12 cellular contexts compared by ENCODE assay signal in the genomic region with DNA sequence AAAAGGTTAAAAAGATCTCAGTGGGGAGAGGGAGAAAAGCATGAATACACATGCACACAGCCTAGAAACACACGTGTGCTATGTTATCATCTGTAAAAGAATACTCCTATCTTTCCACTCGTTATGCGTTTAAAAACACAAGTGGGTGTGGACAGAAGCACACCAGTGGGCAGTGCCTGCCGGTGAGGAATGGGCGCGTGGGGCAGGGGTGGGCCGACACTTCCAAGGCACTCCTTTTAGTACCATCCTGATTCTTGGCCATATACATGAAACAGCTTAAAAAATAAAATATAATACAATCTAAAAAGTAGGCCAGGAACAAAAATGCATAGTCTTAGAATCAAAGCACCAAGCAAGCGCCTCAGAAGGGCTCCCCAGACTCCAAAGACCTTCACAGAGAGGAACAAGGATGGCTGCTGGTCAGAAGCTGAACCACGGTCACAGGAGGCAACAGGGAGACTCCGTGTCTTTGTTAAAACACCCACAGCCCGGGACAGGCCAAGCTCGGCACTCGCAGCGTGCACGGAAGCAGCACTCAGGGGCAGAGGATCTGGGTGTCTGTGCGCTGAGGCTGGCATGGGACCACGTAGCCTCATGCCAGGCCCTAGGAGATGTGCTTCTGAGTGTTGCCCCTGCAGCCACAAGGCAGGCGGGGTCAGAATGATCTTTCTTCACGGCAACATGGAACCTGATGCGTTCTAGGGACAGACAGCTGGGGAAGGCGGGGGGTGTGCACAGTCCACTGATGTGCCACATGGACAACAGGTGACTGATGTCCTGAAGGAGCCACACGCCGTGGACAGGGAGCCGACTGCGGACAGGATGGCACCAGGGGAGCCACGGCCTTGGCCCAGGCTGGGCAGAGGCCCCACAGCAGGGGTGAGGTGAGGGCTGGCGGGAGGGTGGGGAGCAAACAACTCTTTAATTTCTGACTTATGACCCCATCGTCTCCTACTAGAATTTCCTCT. TPM values are rescaled to one million over a fixed set of nuclear protein-coding genes. Genes with fewer than 3 reads are reported as not detected.
A peak's percentile ranks its signal among the peaks of the same experiment; 100 is the strongest.
DNase-seq lines count a peak whose midpoint lies in the region; ATAC-seq and TF ChIP-seq lines count a peak whose summit lies in the region.
"Had no signal": no experiment of that assay in that cellular context is flagged by ENCODE, and none has a peak within 500 bp of the region (broad histone marks: within the 10 kb centered on the region; RNA-seq: fewer than 3 reads in every experiment).

No MANE protein-coding gene starts in this region.

- no peaks in the 10 kb centered on the region for H3K9me3 ChIP-seq in spleen
- no peaks in the 10 kb centered on the region for H3K9me3 ChIP-seq in CD4-positive, alpha-beta T cell (ENCODE audit: control insufficient read depth, low read length)
- H3K9me3 ChIP-seq: Caco-2 had no signal

- peak overlapping the region; percentile 21 for H3K27ac Mint-ChIP-seq in stimulated activated naive CD8-positive, alpha-beta T cell treated with anti-CD3 and anti-CD28 coated beads, Interleukin-15, Interleukin-2, amounts not matched to agents 100 ng/mL and 50 ng/mL, for 24 hours
- no peak overlapping the region for H3K27ac Mint-ChIP-seq in stimulated activated naive CD8-positive, alpha-beta T cell treated with anti-CD3 and anti-CD28 coated beads, Interleukin-15, amount 100 ng/mL, for 72 hours
- no peak overlapping the region for H3K27ac Mint-ChIP-seq in endothelial cell (ENCODE audit: unreplicated experiment)
- H3K27ac Mint-ChIP-seq in CD4-positive, alpha-beta T cell = no peak overlapping the region
- H3K27ac Mint-ChIP-seq: B cell; CD4-positive, CD25-positive, alpha-beta regulatory T cell; H9 had no signal

- ATAC-seq in stimulated activated naive CD8-positive, alpha-beta T cell treated with anti-CD3 and anti-CD28 coated beads, Interleukin-15, amount 100 ng/mL, for 72 hours = no peak
- no peak for ATAC-seq in CD4-positive, alpha-beta T cell (ENCODE audit: poor library complexity)

- no peak overlapping the region for H3K27ac ChIP-seq in spleen
- H3K27ac ChIP-seq in CD4-positive, alpha-beta T cell (ENCODE audit: low read depth, low read length) = no peak overlapping the region

- no peak for DNase-seq in stimulated activated naive CD8-positive, alpha-beta T cell treated with anti-CD3 and anti-CD28 coated beads, Interleukin-15, amount 100 ng/mL, for 72 hours
- DNase-seq in endothelial cell (ENCODE audit: low spot score) (no peak), spleen (peak; percentile 63), GM19238 (ENCODE audit: insufficient read length, low spot score) (no peak)
- no peak for DNase-seq in CD4-positive, alpha-beta T cell
- DNase-seq: C1 segment of cervical spinal cord; Caco-2; CD4-positive, CD25-positive, alpha-beta regulatory T cell; H9; KBM-7 had no signal

- peaks cover 0 to 21% (median 3%) of the 10 kb centered on the region in 6 donors for H3K4me1 ChIP-seq in spleen
- H3K4me1 ChIP-seq: Caco-2 had no signal

- POLR2A ChIA-PET in CD4-positive, alpha-beta T cell (lab: Charles Lee) = no interaction called here

- H3K36me3 ChIP-seq in spleen = peaks cover 4 to 82% (median 78%) of the 10 kb centered on the region in 6 donors

- TF ChIP-seq CTCF in endothelial cell (IDR thresholded peaks at IDR 0.05; ENCODE audit: unreplicated experiment) (no peak), spleen (IDR thresholded peaks at IDR 0.05 in 8 of 11, conservative IDR thresholded peaks at IDR 0.05 in 3 of 11) (no peak)
- no peak for TF ChIP-seq CTCF in CD4-positive, alpha-beta T cell (IDR thresholded peaks at IDR 0.05)

- peaks cover 3% of the 10 kb centered on the region for H3K4me1 Mint-ChIP-seq in stimulated activated naive CD8-positive, alpha-beta T cell treated with anti-CD3 and anti-CD28 coated beads, Interleukin-15, Interleukin-2, amounts not matched to agents 100 ng/mL and 50 ng/mL, for 24 hours (ENCODE audit: low read depth)
- H3K4me1 Mint-ChIP-seq in stimulated activated naive CD8-positive, alpha-beta T cell treated with anti-CD3 and anti-CD28 coated beads, Interleukin-15, amount 100 ng/mL, for 72 hours = peaks cover 5% of the 10 kb centered on the region
- H3K4me1 Mint-ChIP-seq in endothelial cell (ENCODE audit: unreplicated experiment) = peaks cover 5% of the 10 kb centered on the region
- H3K4me1 Mint-ChIP-seq in CD4-positive, alpha-beta T cell (ENCODE audit: low read depth) = peaks cover 5% of the 10 kb centered on the region
- H3K4me1 Mint-ChIP-seq: H9 had no signal

- WGBS in spleen, 5 donors = 91 to 96% (median 94%) methylated on average over 27 to 28 of the region's 28 CpGs

- H3K4me3 ChIP-seq in spleen = no peak overlapping the region

- H3K4me3 Mint-ChIP-seq in stimulated activated naive CD8-positive, alpha-beta T cell treated with anti-CD3 and anti-CD28 coated beads, Interleukin-15, Interleukin-2, amounts not matched to agents 100 ng/mL and 50 ng/mL, for 24 hours = no peak overlapping the region
- H3K4me3 Mint-ChIP-seq in stimulated activated naive CD8-positive, alpha-beta T cell treated with anti-CD3 and anti-CD28 coated beads, Interleukin-15, amount 100 ng/mL, for 72 hours = no peak overlapping the region
- H3K4me3 Mint-ChIP-seq in endothelial cell (ENCODE audit: unreplicated experiment) = peak overlapping the region; percentile 51
- H3K4me3 Mint-ChIP-seq in CD4-positive, alpha-beta T cell = no peak overlapping the region
- H3K4me3 Mint-ChIP-seq: B cell; CD4-positive, CD25-positive, alpha-beta regulatory T cell; H9 had no signal

- intact Hi-C loops in spleen (cut with DNase I; ENCODE audit: low total_unique reads) = no loop called here
- intact Hi-C loops in CD4-positive, alpha-beta T cell (cut with DNase I, micrococcal nuclease) = no loop called here

- H3K9me3 Mint-ChIP-seq in stimulated activated naive CD8-positive, alpha-beta T cell treated with anti-CD3 and anti-CD28 coated beads, Interleukin-15, Interleukin-2, amounts not matched to agents 100 ng/mL and 50 ng/mL, for 24 hours = no peaks in the 10 kb centered on the region
- no peaks in the 10 kb centered on the region for H3K9me3 Mint-ChIP-seq in stimulated activated naive CD8-positive, alpha-beta T cell treated with anti-CD3 and anti-CD28 coated beads, Interleukin-15, amount 100 ng/mL, for 72 hours
- no peaks in the 10 kb centered on the region for H3K9me3 Mint-ChIP-seq in endothelial cell (ENCODE audit: unreplicated experiment)
- no peaks in the 10 kb centered on the region for H3K9me3 Mint-ChIP-seq in CD4-positive, alpha-beta T cell
- H3K9me3 Mint-ChIP-seq: CD4-positive, CD25-positive, alpha-beta regulatory T cell; H9 had no signal

- no peak for TF ChIP-seq POLR2A in spleen (IDR thresholded peaks at IDR 0.05)

- CTCF ChIA-PET in CD4-positive, alpha-beta T cell (lab: Charles Lee) = no interaction called here

- H3K27me3 ChIP-seq in spleen (replicated peaks in 1 of 7) = no peaks in the 10 kb centered on the region
- no peaks in the 10 kb centered on the region for H3K27me3 ChIP-seq in CD4-positive, alpha-beta T cell (ENCODE audit: control insufficient read depth, insufficient read depth, low read length)

- no peaks in the 10 kb centered on the region for H3K27me3 Mint-ChIP-seq in stimulated activated naive CD8-positive, alpha-beta T cell treated with anti-CD3 and anti-CD28 coated beads, Interleukin-15, Interleukin-2, amounts not matched to agents 100 ng/mL and 50 ng/mL, for 24 hours
- no peaks in the 10 kb centered on the region for H3K27me3 Mint-ChIP-seq in stimulated activated naive CD8-positive, alpha-beta T cell treated with anti-CD3 and anti-CD28 coated beads, Interleukin-15, amount 100 ng/mL, for 72 hours
- H3K27me3 Mint-ChIP-seq in endothelial cell (ENCODE audit: unreplicated experiment) = peaks cover 7% of the 10 kb centered on the region
- no peaks in the 10 kb centered on the region for H3K27me3 Mint-ChIP-seq in CD4-positive, alpha-beta T cell
- H3K27me3 Mint-ChIP-seq: B cell; CD4-positive, CD25-positive, alpha-beta regulatory T cell had no signal

- peaks cover 63% of the 10 kb centered on the region for H3K36me3 Mint-ChIP-seq in stimulated activated naive CD8-positive, alpha-beta T cell treated with anti-CD3 and anti-CD28 coated beads, Interleukin-15, Interleukin-2, amounts not matched to agents 100 ng/mL and 50 ng/mL, for 24 hours (ENCODE audit: low read depth)
- peaks cover 52% of the 10 kb centered on the region for H3K36me3 Mint-ChIP-seq in endothelial cell (ENCODE audit: low read depth, unreplicated experiment)
- peaks cover 78% of the 10 kb centered on the region for H3K36me3 Mint-ChIP-seq in CD4-positive, alpha-beta T cell (ENCODE audit: low read depth)

RNA-seq across cellular contexts. Expression of a gene that starts 15.9 kb away (rescaled TPM):
- 53.0 TPM for total RNA-seq in endothelial cell (ENCODE audit: unreplicated experiment)
- 10 to 100 TPM; 32.2 to 82.9 (median 39.7) TPM for total RNA-seq in spleen
- 10 to 100 TPM; 26.5 to 54.5 (median 38.6) TPM for polyA plus RNA-seq in spleen
- 100 to 1,000 TPM; 109 TPM for total RNA-seq in CD4-positive, alpha-beta T cell

RNA-seq across cellular contexts. Expression of a gene that starts 16.0 kb away (rescaled TPM):
- 8.4 TPM for total RNA-seq in endothelial cell (ENCODE audit: unreplicated experiment)
- total RNA-seq in spleen = 1 to 10 TPM; 1.0 to 5.4 (median 2.1) TPM
- 1 to 10 TPM; 1.2 to 3.4 (median 2.6) TPM for polyA plus RNA-seq in spleen
- under 1 TPM; 0.47 to 0.66 TPM for total RNA-seq in CD4-positive, alpha-beta T cell

RNA-seq across cellular contexts. Expression of a gene that starts 25.9 kb away (rescaled TPM):
- total RNA-seq in endothelial cell (ENCODE audit: unreplicated experiment) = 14.3 TPM
- total RNA-seq in spleen = 10 to 100 TPM in 4 of 7 donors, 1 to 10 TPM in 3; 1.3 to 75.0 (median 10.5) TPM
- polyA plus RNA-seq in spleen = 1 to 10 TPM; 1.9 to 2.8 (median 2.1) TPM
- 10 to 100 TPM; 13.3 to 18.3 TPM for total RNA-seq in CD4-positive, alpha-beta T cell
- polyA plus RNA-seq: CD4-positive, CD25-positive, alpha-beta regulatory T cell had no signal
